In the genomic region with DNA sequence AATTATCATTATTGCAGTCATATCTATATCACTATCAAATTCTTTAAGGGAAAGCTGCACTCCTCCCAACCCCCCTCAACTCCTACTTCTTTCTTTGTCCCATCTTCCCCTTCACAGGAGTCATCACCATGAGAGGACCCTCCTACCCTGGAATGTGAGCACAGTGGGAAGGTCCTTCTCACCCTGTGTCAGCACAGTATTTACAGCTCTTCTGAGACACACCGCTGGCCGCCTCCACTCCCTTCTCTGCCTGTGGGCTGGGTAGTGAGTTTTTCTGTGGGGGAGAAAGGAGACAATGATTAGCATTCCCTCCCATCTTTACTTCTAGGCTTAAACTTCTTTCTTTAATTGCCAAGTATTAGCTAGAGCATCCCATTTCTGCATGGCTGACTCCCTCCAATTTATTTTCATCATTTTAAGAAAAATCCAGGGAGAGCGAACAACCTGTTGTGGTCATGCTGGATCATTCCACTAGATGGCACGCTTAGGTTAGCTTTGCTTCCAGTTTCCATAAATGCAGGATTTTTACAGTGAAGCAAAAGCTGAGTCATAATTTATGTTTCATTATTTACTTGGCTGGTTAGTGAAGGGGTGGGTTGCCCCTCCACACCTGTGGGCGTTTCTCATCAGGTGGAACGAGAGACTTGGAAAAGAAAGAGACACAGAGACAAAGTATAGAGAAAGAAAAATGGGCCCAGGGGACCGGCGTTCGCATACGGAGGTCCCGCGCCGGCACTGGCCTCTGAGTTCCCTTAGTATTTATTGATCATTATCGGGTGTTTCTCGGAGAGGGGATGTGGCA, we compare ENCODE assay signal across 8 cellular contexts.
A peak's percentile ranks its signal among the peaks of the same experiment; 100 is the strongest.
DNase-seq lines count a peak whose midpoint lies in the region; ATAC-seq and TF ChIP-seq lines count a peak whose summit lies in the region.

No MANE protein-coding gene starts in this region.

- H2BK12ac ChIP-seq in trophoblast cell (ENCODE audit: low read length): no peak overlapping the region

- no peaks in the 10 kb centered on the region for H3K79me2 ChIP-seq in trophoblast cell (ENCODE audit: control insufficient read depth, insufficient read depth, low read length, poor library complexity)

- H3K4ac ChIP-seq in trophoblast cell (ENCODE audit: low read depth, low read length): no peak overlapping the region

- ATAC-seq in GM19395 (IDR thresholded peaks at IDR 0.05; ENCODE audit: unreplicated experiment) (peak; percentile 98), HG03378 (IDR thresholded peaks at IDR 0.05; ENCODE audit: unreplicated experiment) (peak; percentile 96), heart right ventricle (peak in 5 of 8 donors; percentile 25 to 62 (median 48))

- peaks cover 9% of the 10 kb centered on the region for H3K27me3 Mint-ChIP-seq in activated naive CD8-positive, alpha-beta T cell treated with anti-CD3 and anti-CD28 coated beads for 36 hours

- no peak overlapping the region for H4K8ac ChIP-seq in trophoblast cell (ENCODE audit: low read depth, low read length)

- peak overlapping the region; percentile 21 for H3K27ac Mint-ChIP-seq in activated naive CD8-positive, alpha-beta T cell treated with anti-CD3 and anti-CD28 coated beads for 36 hours

- H2AK5ac ChIP-seq in trophoblast cell (ENCODE audit: low read length): no peak overlapping the region

- H2BK120ac ChIP-seq in trophoblast cell (ENCODE audit: insufficient read depth, low read length, poor library complexity): no peak overlapping the region

- TF ChIP-seq CTCF in heart right ventricle (IDR thresholded peaks at IDR 0.05): peak; percentile 48 to 85 (median 75)

- no peak overlapping the region for H3K27ac ChIP-seq in heart right ventricle
- no peak overlapping the region for H3K27ac ChIP-seq in trophoblast cell (ENCODE audit: low read depth, low read length)

- H3K27me3 ChIP-seq in heart right ventricle (peaks cover 0 to 37% (median 11%) of the 10 kb centered on the region in 7 donors), trophoblast cell (ENCODE audit: insufficient read depth, low read length) (no peaks in the 10 kb centered on the region)

- peak overlapping the region; percentile 65 for H3K4me2 ChIP-seq in trophoblast cell (ENCODE audit: low read length)

- H3K36me3 ChIP-seq in heart right ventricle (no peaks in the 10 kb centered on the region), trophoblast cell (ENCODE audit: control insufficient read depth in 1 of 2, insufficient read depth in 2 of 2, low read length in 2 of 2) (no peaks in the 10 kb centered on the region)

- peaks cover 11% of the 10 kb centered on the region for H3K4me1 Mint-ChIP-seq in activated naive CD8-positive, alpha-beta T cell treated with anti-CD3 and anti-CD28 coated beads for 36 hours

- no peaks in the 10 kb centered on the region for H3K36me3 Mint-ChIP-seq in activated naive CD8-positive, alpha-beta T cell treated with anti-CD3 and anti-CD28 coated beads for 36 hours

- DNase-seq in DMS53 treated with DMSO at 0.1 percent for 48 hours (lab: John Stamatoyannopoulos, UW; ENCODE audit: unreplicated experiment): peak; percentile 86
- peak; percentile 30 for DNase-seq in NCI-H526 treated with DMSO at 0.1 percent for 48 hours (lab: John Stamatoyannopoulos, UW)
- peak; percentile 32 for DNase-seq in activated naive CD8-positive, alpha-beta T cell treated with anti-CD3 and anti-CD28 coated beads for 36 hours
- DNase-seq in heart right ventricle: peak in 1 of 2 donors; percentile 12
- DNase-seq in trophoblast cell: peak; percentile 51 to 80
- no peak for DNase-seq in DMS79 (lab: John Stamatoyannopoulos, UW)

- no peak overlapping the region for H3K14ac ChIP-seq in trophoblast cell (ENCODE audit: low read length)

- peak overlapping the region; percentile 69 for H3K4me3 Mint-ChIP-seq in activated naive CD8-positive, alpha-beta T cell treated with anti-CD3 and anti-CD28 coated beads for 36 hours

- intact Hi-C loops in heart right ventricle (cut with DNase I): loop anchor here in 8 of 10 donors (2.0 to 5.0 kb wide), 9 partner anchors 398 to 454 kb away; partner anchors contain the start of gene NTS (in 2 of the 8)

- H2BK5ac ChIP-seq in trophoblast cell (ENCODE audit: low read depth, low read length, poor library complexity): no peak overlapping the region

- WGBS in heart right ventricle, 2 donors: 7 to 12% methylated on average over 15 of the region's 15 CpGs
- no CpG with 5 or more reads among the region's 15 CpGs for WGBS in trophoblast cell (ENCODE audit: extremely low coverage, insufficient coverage, insufficient read length)

- no peak overlapping the region for H3K9ac ChIP-seq in trophoblast cell (ENCODE audit: low read length)

- H4K91ac ChIP-seq in trophoblast cell (ENCODE audit: low read depth, low read length): no peak overlapping the region

- no peak overlapping the region for H3K18ac ChIP-seq in trophoblast cell (ENCODE audit: low read length)

- H2AFZ ChIP-seq in trophoblast cell (ENCODE audit: insufficient read depth, low read length, poor library complexity): no peak overlapping the region

- peaks cover 0 to 8% (median 4%) of the 10 kb centered on the region in 9 donors for H3K4me1 ChIP-seq in heart right ventricle
- H3K4me1 ChIP-seq in trophoblast cell (ENCODE audit: control insufficient read depth in 1 of 2, insufficient read depth in 2 of 2, low read length in 2 of 2): no peaks in the 10 kb centered on the region

- no peaks in the 10 kb centered on the region for H3K79me1 ChIP-seq in trophoblast cell (ENCODE audit: low read length)

- H3K23ac ChIP-seq in trophoblast cell (ENCODE audit: low read length): no peak overlapping the region

- peaks cover 0 to 10% (median 0%) of the 10 kb centered on the region in 11 donors for H3K9me3 ChIP-seq in heart right ventricle
- H3K9me3 ChIP-seq in trophoblast cell (ENCODE audit: insufficient read depth, low read depth, low read length): no peaks in the 10 kb centered on the region

- peaks cover 2% of the 10 kb centered on the region for H3K9me3 Mint-ChIP-seq in activated naive CD8-positive, alpha-beta T cell treated with anti-CD3 and anti-CD28 coated beads for 36 hours

- no peak overlapping the region for H4K12ac ChIP-seq in trophoblast cell (ENCODE audit: low read depth, low read length)

- H3K4me3 ChIP-seq in heart right ventricle: peak overlapping the region in 9 of 10 donors; percentile 22 to 58 (median 46)
- no peak overlapping the region for H3K4me3 ChIP-seq in trophoblast cell (ENCODE audit: low read depth, low read length)

Comparison
In these comparisons a context has a peak if more than half of its experiments do, and no peak if none do; other contexts are left out.
1. ATAC-seq: peak in every context shown above with its lines; median percentile 98 in GM19395; 96 in HG03378; 48 in heart right ventricle.